ENCODE assay signal across 11 cellular contexts in genomic region chr10:20622522-20623270, GRCh38.
DNase-seq lines count a peak whose midpoint lies in the region; ATAC-seq and TF ChIP-seq lines count a peak whose summit lies in the region.
"Had no signal": no experiment of that assay in that cellular context is flagged by ENCODE, and none has a peak within 500 bp of the region (broad histone marks: within the 10 kb centered on the region; RNA-seq: fewer than 3 reads in every experiment).

No MANE protein-coding gene starts in this region.

- H3K9me3 ChIP-seq in right atrium auricular region (peaks cover 0 to 9% of the 10 kb centered on the region in 2 donors), lung (ENCODE audit: control insufficient read depth in 2 of 2, insufficient read depth in 1 of 2, low read length in 1 of 2) (no peaks in the 10 kb centered on the region)

- H3K27ac ChIP-seq in right atrium auricular region = peak overlapping the region; percentile 23 to 26
- no peak overlapping the region for H3K27ac ChIP-seq in lung (ENCODE audit: low read depth in 1 of 2, low read length in 1 of 2)

- intact Hi-C loops in cardiac septum (cut with DNase I) = no loop called here

- no peaks in the 10 kb centered on the region for H3K36me3 ChIP-seq in right atrium auricular region
- no peaks in the 10 kb centered on the region for H3K36me3 ChIP-seq in lung (ENCODE audit: control insufficient read depth in 2 of 2, insufficient read depth in 2 of 2, low read length in 2 of 2)
- H3K36me3 ChIP-seq: spleen had no signal

- no peak for TF ChIP-seq CTCF in right atrium auricular region (IDR thresholded peaks at IDR 0.05)
- no peak for TF ChIP-seq CTCF in lung (IDR thresholded peaks at IDR 0.05; ENCODE audit: control extremely low read depth, extremely low read depth)

- H3K4me1 ChIP-seq in right atrium auricular region = no peaks in the 10 kb centered on the region
- H3K4me1 ChIP-seq in lung (ENCODE audit: control insufficient read depth in 2 of 2, insufficient read depth in 2 of 2, low read length in 2 of 2) = peaks cover 0 to 5% of the 10 kb centered on the region in 2 donors

- DNase-seq in right atrium auricular region (ENCODE audit: low spot score) (no peak), cardiac septum (ENCODE audit: low spot score) (no peak), astrocyte of the hippocampus (ENCODE audit: low read depth, low spot score) (peak; percentile 81), lung (ENCODE audit: low spot score) (no peak), NCI-H345 (lab: John Stamatoyannopoulos, UW) (no peak), NCI-H1092 (lab: John Stamatoyannopoulos, UW) (no peak)
- DNase-seq: activated gamma-delta T cell treated with Interleukin-2 at 50 U/mL for 16 hours, left cardiac atrium, spleen had no signal

- H3K4me3 ChIP-seq in right atrium auricular region = no peak overlapping the region
- no peak overlapping the region for H3K4me3 ChIP-seq in lung
- H3K4me3 ChIP-seq: spleen had no signal

- H3K27me3 ChIP-seq in right atrium auricular region (no peaks in the 10 kb centered on the region), lung (ENCODE audit: control insufficient read depth, insufficient read depth) (no peaks in the 10 kb centered on the region)
- H3K27me3 ChIP-seq: spleen had no signal

- no peak for TF ChIP-seq POLR2A in GM18505 (IDR thresholded peaks at IDR 0.05; ENCODE audit: borderline replicate concordance, extremely low read depth, insufficient read depth, insufficient read length)

- ATAC-seq in lung (ENCODE audit: insufficient read depth, low FRiP score) (peak; percentile 61), GM21367 (IDR thresholded peaks at IDR 0.05; ENCODE audit: unreplicated experiment) (no peak), GM18505 (IDR thresholded peaks at IDR 0.05; ENCODE audit: unreplicated experiment) (no peak)

- WGBS in lung, 2 donors = 24 to 32% methylated on average over 6 of the region's 6 CpGs

Comparison
In these comparisons a context has a peak if more than half of its experiments do, and no peak if none do; other contexts are left out.
1. H3K27ac ChIP-seq: peak in right atrium auricular region (2 of 2); none in lung (0 of 2).